In genomic region chr1:29669488-29669871, GRCh38 we compare ENCODE assay signal across 20 cellular contexts.
DNase-seq lines count a peak whose midpoint lies in the region; ATAC-seq and TF ChIP-seq lines count a peak whose summit lies in the region.
"Had no signal": no experiment of that assay in that cellular context is flagged by ENCODE, and none has a peak within 500 bp of the region (broad histone marks: within the 10 kb centered on the region; RNA-seq: fewer than 3 reads in every experiment).

No MANE protein-coding gene starts in this region.

- no peaks in the 10 kb centered on the region for H3K36me3 Mint-ChIP-seq in activated T-helper 2 cell treated with anti-CD3 and anti-CD28 coated beads, Interferon-gamma antibody, Interleukin-2, Interleukin-4, amounts not matched to agents 10 μg/mL and 5 μg/mL and 100 μg/mL, durations not matched to agents 14 hours and 24 hours and 36 hours (ENCODE audit: low read depth)

- H3K27ac ChIP-seq in right atrium auricular region: no peak overlapping the region
- no peak overlapping the region for H3K27ac ChIP-seq in upper lobe of right lung
- H3K27ac ChIP-seq: GM23248, SJSA1 had no signal

- H3K4me1 ChIP-seq in right atrium auricular region (no peaks in the 10 kb centered on the region), upper lobe of right lung (no peaks in the 10 kb centered on the region)
- H3K4me1 ChIP-seq: BE2C, SJSA1 had no signal

- H3K27ac Mint-ChIP-seq in activated T-helper 2 cell treated with anti-CD3 and anti-CD28 coated beads, Interferon-gamma antibody, Interleukin-2, Interleukin-4, amounts not matched to agents 10 μg/mL and 5 μg/mL and 100 μg/mL, durations not matched to agents 14 hours and 24 hours and 36 hours: no peak overlapping the region

- TF ChIP-seq CTCF in right atrium auricular region (IDR thresholded peaks at IDR 0.05) (no peak), upper lobe of right lung (IDR thresholded peaks at IDR 0.05) (no peak)

- ATAC-seq in upper lobe of right lung: no peak
- no peak for ATAC-seq in HG03460 (IDR thresholded peaks at IDR 0.05; ENCODE audit: unreplicated experiment)
- ATAC-seq in HG02759 (IDR thresholded peaks at IDR 0.05; ENCODE audit: unreplicated experiment): no peak
- ATAC-seq: Right ventricle myocardium inferior had no signal

- H3K4me1 Mint-ChIP-seq in activated T-helper 2 cell treated with anti-CD3 and anti-CD28 coated beads, Interferon-gamma antibody, Interleukin-2, Interleukin-4, amounts not matched to agents 10 μg/mL and 5 μg/mL and 100 μg/mL, durations not matched to agents 14 hours and 24 hours and 36 hours (ENCODE audit: low read depth): no peaks in the 10 kb centered on the region

- H3K27me3 Mint-ChIP-seq in activated T-helper 2 cell treated with anti-CD3 and anti-CD28 coated beads, Interferon-gamma antibody, Interleukin-2, Interleukin-4, amounts not matched to agents 10 μg/mL and 5 μg/mL and 100 μg/mL, durations not matched to agents 14 hours and 24 hours and 36 hours (ENCODE audit: low read depth): peaks cover 23% of the 10 kb centered on the region

- intact Hi-C loops in cardiac septum (cut with DNase I) (no loop called here), upper lobe of right lung (cut with DNase I) (no loop called here)
- intact Hi-C loops in activated T-helper 2 cell treated with anti-CD3 and anti-CD28 coated beads, Interferon-gamma antibody, Interleukin-2, Interleukin-4, amounts not matched to agents 10 μg/mL and 5 μg/mL and 100 μg/mL, durations not matched to agents 14 hours and 24 hours and 36 hours (cut with micrococcal nuclease): no loop called here

- H3K9me3 Mint-ChIP-seq in activated T-helper 2 cell treated with anti-CD3 and anti-CD28 coated beads, Interferon-gamma antibody, Interleukin-2, Interleukin-4, amounts not matched to agents 10 μg/mL and 5 μg/mL and 100 μg/mL, durations not matched to agents 14 hours and 24 hours and 36 hours: no peaks in the 10 kb centered on the region

- DNase-seq in right atrium auricular region (ENCODE audit: low spot score) (peak; percentile 43), cardiac septum (ENCODE audit: low spot score) (no peak), islet precursor cell (peak; percentile 43), upper lobe of right lung (peak; percentile 40), EL (no peak)
- peak; percentile 5 for DNase-seq in activated T-helper 2 cell treated with anti-CD3 and anti-CD28 coated beads, Interferon-gamma antibody, Interleukin-2, Interleukin-4, amounts not matched to agents 10 μg/mL and 5 μg/mL and 100 μg/mL, durations not matched to agents 14 hours and 24 hours and 36 hours (ENCODE audit: low spot score)
- DNase-seq: BE2C, DMS79, GM23248, MG63, NCI-H1417, NCI-H1694 treated with DMSO at 0.1 percent for 48 hours, NCI-H2081 treated with DMSO at 0.1 percent for 48 hours, NCI-H2171 treated with DMSO at 0.1 percent for 48 hours, NCI-H524 treated with DMSO at 0.1 percent for 48 hours, OCI-M1 had no signal

- no peaks in the 10 kb centered on the region for H3K36me3 ChIP-seq in right atrium auricular region
- no peaks in the 10 kb centered on the region for H3K36me3 ChIP-seq in upper lobe of right lung
- H3K36me3 ChIP-seq: BE2C, MG63, SJSA1 had no signal

- H3K4me3 Mint-ChIP-seq in activated T-helper 2 cell treated with anti-CD3 and anti-CD28 coated beads, Interferon-gamma antibody, Interleukin-2, Interleukin-4, amounts not matched to agents 10 μg/mL and 5 μg/mL and 100 μg/mL, durations not matched to agents 14 hours and 24 hours and 36 hours (ENCODE audit: low read depth): no peak overlapping the region

- H3K27me3 ChIP-seq in right atrium auricular region (no peaks in the 10 kb centered on the region), upper lobe of right lung (peaks cover 7% of the 10 kb centered on the region)
- H3K27me3 ChIP-seq: BE2C had no signal

- H3K9me3 ChIP-seq in right atrium auricular region: no peaks in the 10 kb centered on the region
- H3K9me3 ChIP-seq in upper lobe of right lung: no peaks in the 10 kb centered on the region
- H3K9me3 ChIP-seq: BE2C, MG63, SJSA1 had no signal

- H3K4me3 ChIP-seq in right atrium auricular region (no peak overlapping the region), upper lobe of right lung (no peak overlapping the region)
- H3K4me3 ChIP-seq: GM23248, MG63, SJSA1 had no signal

Comparison
In these comparisons a context has a peak if more than half of its experiments do, and no peak if none do; other contexts are left out.
1. DNase-seq: peak in right atrium auricular region (single experiment), activated T-helper 2 cell treated with anti-CD3 and anti-CD28 coated beads, Interferon-gamma antibody, Interleukin-2, Interleukin-4, amounts not matched to agents 10 μg/mL and 5 μg/mL and 100 μg/mL, durations not matched to agents 14 hours and 24 hours and 36 hours (single experiment), islet precursor cell (single experiment) and upper lobe of right lung (single experiment); none in cardiac septum (single experiment) and EL (single experiment).